In genomic region chr17:8961861-8962260, GRCh38 we compare ENCODE assay signal across 26 cellular contexts. TPM values are rescaled to one million over a fixed set of nuclear protein-coding genes. Genes with fewer than 3 reads are reported as not detected.
DNase-seq lines count a peak whose midpoint lies in the region; ATAC-seq lines count a peak whose summit lies in the region.
"Had no signal": no experiment of that assay in that cellular context is flagged by ENCODE, and none has a peak within 500 bp of the region (broad histone marks: within the 10 kb centered on the region; RNA-seq: fewer than 3 reads in every experiment).

No MANE protein-coding gene starts in this region.

- DNase-seq in CD4-positive, CD25-positive, alpha-beta regulatory T cell, result no peak
- DNase-seq in activated T-helper 1 cell treated with anti-CD3 and anti-CD28 coated beads, Interleukin-12 subunit alpha, Interleukin-12 subunit beta, Interleukin-2, Interleukin-4 antibody, amounts not matched to agents 30 ng/mL and 10 ng/mL and 1 ng/mL, durations not matched to agents 14 hours and 24 hours and 36 hours (ENCODE audit: low spot score), result no peak
- DNase-seq in immature natural killer cell, result peak; percentile 70 to 79 (median 71)
- no peak for DNase-seq in stimulated activated naive CD4-positive, alpha-beta T cell treated with Interleukin-2 at 50 U/mL for 16 hours (lab: John Stamatoyannopoulos, UW)
- DNase-seq in activated naive CD4-positive, alpha-beta T cell treated with anti-CD3 and anti-CD28 coated beads, Interleukin-2, amount 50 U/mL, for 72 hours (ENCODE audit: low spot score in 2 of 2), result no peak
- DNase-seq: activated CD4-positive, CD25-positive, alpha-beta regulatory T cell treated with anti-CD3 and anti-CD28 coated beads, Interleukin-2, amount 50 U/mL, for 72 hours; anterior cingulate cortex; cortex of kidney; GF-D8; H7; hippocampal formation; Karpas-422; left lung; NCI-H1694 treated with DMSO at 0.1 percent for 48 hours; NCI-H2171 treated with DMSO at 0.1 percent for 48 hours; NCI-H526; retina; SHP77; stimulated activated CD4-positive, alpha-beta T cell treated with anti-CD3 and anti-CD28 coated beads, Interleukin-2, amount 100 ng/mL, for 24 hours; stimulated activated naive CD4-positive, alpha-beta T cell; tibial artery had no signal

- H3K4me3 ChIP-seq in BLaER1 treated with 17β-estradiol and CSF1 and Interleukin-3, amounts not matched to agents 10 nM and 100 nM, result peak overlapping the region in 1 of 10 experiments; percentile 90; a peak in 1 of 20 replicates
- peak overlapping the region; percentile 98 for H3K4me3 ChIP-seq in CD4-positive, CD25-positive, alpha-beta regulatory T cell (ENCODE audit: low read depth, low read length)
- H3K4me3 ChIP-seq: gastroesophageal sphincter, smooth muscle cell, tibial artery had no signal

- no peak for ATAC-seq in CD4-positive, CD25-positive, alpha-beta regulatory T cell (ENCODE audit: low read depth in 2 of 2)
- no peak for ATAC-seq in HG02852 (IDR thresholded peaks at IDR 0.05; ENCODE audit: unreplicated experiment)
- ATAC-seq in activated naive CD4-positive, alpha-beta T cell treated with anti-CD3 and anti-CD28 coated beads, Interleukin-2, amount 50 U/mL, for 72 hours, result no peak
- ATAC-seq: gastroesophageal sphincter, left lung had no signal

- 0 out of 22 replicates have a peak, but pooled peaks cover 0 to 5% (median 0%) of the 10 kb centered on the region in 11 experiments for H3K9me3 ChIP-seq in BLaER1 treated with 17β-estradiol and CSF1 and Interleukin-3, amounts not matched to agents 10 nM and 100 nM (replicated peaks in 1 of 11)
- H3K9me3 ChIP-seq in CD4-positive, CD25-positive, alpha-beta regulatory T cell (ENCODE audit: control insufficient read depth in 2 of 2, low read length in 2 of 2), result no peaks in the 10 kb centered on the region
- H3K9me3 ChIP-seq: gastroesophageal sphincter, left lung, tibial artery had no signal

- peaks cover 79 to 90% (median 84%) of the 10 kb centered on the region in 10 experiments for H3K4me1 ChIP-seq in BLaER1 treated with 17β-estradiol and CSF1 and Interleukin-3, amounts not matched to agents 10 nM and 100 nM
- peaks cover 85% of the 10 kb centered on the region for H3K4me1 ChIP-seq in CD4-positive, CD25-positive, alpha-beta regulatory T cell (ENCODE audit: control insufficient read depth, insufficient read depth, low read length, poor library complexity, severe bottlenecking)

- H3K4me1 Mint-ChIP-seq in CD4-positive, CD25-positive, alpha-beta regulatory T cell, result peaks cover 43 to 88% (median 65%) of the 10 kb centered on the region in 4 donors
- H3K4me1 Mint-ChIP-seq in activated T-helper 1 cell treated with anti-CD3 and anti-CD28 coated beads, Interleukin-12 subunit alpha, Interleukin-12 subunit beta, Interleukin-2, Interleukin-4 antibody, amounts not matched to agents 30 ng/mL and 10 ng/mL and 1 ng/mL, durations not matched to agents 14 hours and 24 hours and 36 hours (ENCODE audit: low read depth), result peaks cover 76% of the 10 kb centered on the region
- peaks cover 81 to 85% of the 10 kb centered on the region in 2 donors for H3K4me1 Mint-ChIP-seq in immature natural killer cell

- intact Hi-C loops in activated T-helper 1 cell treated with anti-CD3 and anti-CD28 coated beads, Interleukin-12 subunit alpha, Interleukin-12 subunit beta, Interleukin-2, Interleukin-4 antibody, amounts not matched to agents 30 ng/mL and 10 ng/mL and 1 ng/mL, durations not matched to agents 14 hours and 24 hours and 36 hours (cut with micrococcal nuclease), result loop anchor here (5.0 kb wide), 1 partner anchor 35 kb away; no protein-coding TSS in a partner anchor

- H3K27ac Mint-ChIP-seq in CD4-positive, CD25-positive, alpha-beta regulatory T cell, result peak overlapping the region in 2 of 3 donors; percentile 14 to 92
- H3K27ac Mint-ChIP-seq in activated T-helper 1 cell treated with anti-CD3 and anti-CD28 coated beads, Interleukin-12 subunit alpha, Interleukin-12 subunit beta, Interleukin-2, Interleukin-4 antibody, amounts not matched to agents 30 ng/mL and 10 ng/mL and 1 ng/mL, durations not matched to agents 14 hours and 24 hours and 36 hours, result no peak overlapping the region
- peak overlapping the region; percentile 86 to 100 (median 95) for H3K27ac Mint-ChIP-seq in immature natural killer cell
- H3K27ac Mint-ChIP-seq in activated naive CD4-positive, alpha-beta T cell treated with anti-CD3 and anti-CD28 coated beads, Interleukin-2, amount 50 U/mL, for 72 hours, result no peak overlapping the region

- peaks cover 21 to 78% (median 50%) of the 10 kb centered on the region in 11 experiments; a peak in 20 of 22 replicates for H4K20me1 ChIP-seq in BLaER1 treated with 17β-estradiol and CSF1 and Interleukin-3, amounts not matched to agents 10 nM and 100 nM

- peak overlapping the region; percentile 99 to 100 (median 100) for H3K4me3 Mint-ChIP-seq in CD4-positive, CD25-positive, alpha-beta regulatory T cell
- H3K4me3 Mint-ChIP-seq in activated T-helper 1 cell treated with anti-CD3 and anti-CD28 coated beads, Interleukin-12 subunit alpha, Interleukin-12 subunit beta, Interleukin-2, Interleukin-4 antibody, amounts not matched to agents 30 ng/mL and 10 ng/mL and 1 ng/mL, durations not matched to agents 14 hours and 24 hours and 36 hours, result peak overlapping the region; percentile 53
- peak overlapping the region; percentile 98 to 99 (median 98) for H3K4me3 Mint-ChIP-seq in immature natural killer cell

- H3K4me2 ChIP-seq in BLaER1 treated with 17β-estradiol and CSF1 and Interleukin-3, amounts not matched to agents 10 nM and 100 nM, result peak overlapping the region; percentile 1 to 99 (median 62); a peak in 17 of 22 replicates
- H3K4me2 ChIP-seq: smooth muscle cell had no signal

- H3K36me3 Mint-ChIP-seq in CD4-positive, CD25-positive, alpha-beta regulatory T cell, result peaks cover 51% of the 10 kb centered on the region
- H3K36me3 Mint-ChIP-seq in activated T-helper 1 cell treated with anti-CD3 and anti-CD28 coated beads, Interleukin-12 subunit alpha, Interleukin-12 subunit beta, Interleukin-2, Interleukin-4 antibody, amounts not matched to agents 30 ng/mL and 10 ng/mL and 1 ng/mL, durations not matched to agents 14 hours and 24 hours and 36 hours (ENCODE audit: low read depth), result peaks cover 44% of the 10 kb centered on the region
- H3K36me3 Mint-ChIP-seq in immature natural killer cell, result peaks cover 25 to 53% (median 44%) of the 10 kb centered on the region in 3 donors
- peaks cover 32 to 58% of the 10 kb centered on the region in 2 donors for H3K36me3 Mint-ChIP-seq in activated naive CD4-positive, alpha-beta T cell treated with anti-CD3 and anti-CD28 coated beads, Interleukin-2, amount 50 U/mL, for 72 hours

- no peak overlapping the region for H3K27ac ChIP-seq in BLaER1 treated with 17β-estradiol and CSF1 and Interleukin-3, amounts not matched to agents 10 nM and 100 nM
- H3K27ac ChIP-seq in CD4-positive, CD25-positive, alpha-beta regulatory T cell (ENCODE audit: insufficient read depth, low read length, poor library complexity, severe bottlenecking), result peak overlapping the region; percentile 24
- H3K27ac ChIP-seq: gastroesophageal sphincter, left lung, tibial artery had no signal

- H3K9ac ChIP-seq in BLaER1 treated with 17β-estradiol and CSF1 and Interleukin-3, amounts not matched to agents 10 nM and 100 nM, result no peak overlapping the region; a peak in 1 of 22 replicates

- H3K27me3 Mint-ChIP-seq in CD4-positive, CD25-positive, alpha-beta regulatory T cell, result no peaks in the 10 kb centered on the region
- no peaks in the 10 kb centered on the region for H3K27me3 Mint-ChIP-seq in activated T-helper 1 cell treated with anti-CD3 and anti-CD28 coated beads, Interleukin-12 subunit alpha, Interleukin-12 subunit beta, Interleukin-2, Interleukin-4 antibody, amounts not matched to agents 30 ng/mL and 10 ng/mL and 1 ng/mL, durations not matched to agents 14 hours and 24 hours and 36 hours (ENCODE audit: insufficient read depth)
- peaks cover 15 to 28% (median 25%) of the 10 kb centered on the region in 3 donors for H3K27me3 Mint-ChIP-seq in immature natural killer cell (ENCODE audit: low read depth in 3 of 3)

- H3K36me3 ChIP-seq in BLaER1 treated with 17β-estradiol and CSF1 and Interleukin-3, amounts not matched to agents 10 nM and 100 nM, result peaks cover 0 to 58% (median 7%) of the 10 kb centered on the region in 11 experiments; a peak in 12 of 22 replicates
- H3K36me3 ChIP-seq in CD4-positive, CD25-positive, alpha-beta regulatory T cell (ENCODE audit: control insufficient read depth, insufficient read depth, low read length), result peaks cover 47% of the 10 kb centered on the region
- H3K36me3 ChIP-seq: gastroesophageal sphincter, tibial artery had no signal

- H3K27me3 ChIP-seq in BLaER1 treated with 17β-estradiol and CSF1 and Interleukin-3, amounts not matched to agents 10 nM and 100 nM, result no peaks in the 10 kb centered on the region
- H3K27me3 ChIP-seq in CD4-positive, CD25-positive, alpha-beta regulatory T cell (ENCODE audit: control insufficient read depth, insufficient read depth, low read length), result no peaks in the 10 kb centered on the region

- H3K9me3 Mint-ChIP-seq in CD4-positive, CD25-positive, alpha-beta regulatory T cell, result peaks cover 0 to 3% (median 0%) of the 10 kb centered on the region in 7 donors
- H3K9me3 Mint-ChIP-seq in activated T-helper 1 cell treated with anti-CD3 and anti-CD28 coated beads, Interleukin-12 subunit alpha, Interleukin-12 subunit beta, Interleukin-2, Interleukin-4 antibody, amounts not matched to agents 30 ng/mL and 10 ng/mL and 1 ng/mL, durations not matched to agents 14 hours and 24 hours and 36 hours, result no peaks in the 10 kb centered on the region
- H3K9me3 Mint-ChIP-seq in immature natural killer cell, result no peaks in the 10 kb centered on the region
- peaks cover 0 to 9% of the 10 kb centered on the region in 2 donors for H3K9me3 Mint-ChIP-seq in activated naive CD4-positive, alpha-beta T cell treated with anti-CD3 and anti-CD28 coated beads, Interleukin-2, amount 50 U/mL, for 72 hours

RNA-seq across cellular contexts. Expression of gene PIK3R5, which starts 3.6 kb away (rescaled TPM):
- total RNA-seq in CD4-positive, CD25-positive, alpha-beta regulatory T cell, result 275 TPM
- 10 to 100 TPM; 34.8 to 40.1 (median 36.9) TPM for polyA plus RNA-seq in CD4-positive, CD25-positive, alpha-beta regulatory T cell
- total RNA-seq in activated T-helper 1 cell treated with anti-CD3 and anti-CD28 coated beads, Interleukin-12 subunit alpha, Interleukin-12 subunit beta, Interleukin-2, Interleukin-4 antibody, amounts not matched to agents 30 ng/mL and 10 ng/mL and 1 ng/mL, durations not matched to agents 14 hours and 24 hours and 36 hours, result 30.5 and 33.6 TPM in 2 replicates
- polyA plus RNA-seq in immature natural killer cell, result 10 to 100 TPM; 26.7 to 90.9 (median 28.9) TPM
- 10 to 100 TPM; 32.2 to 46.9 TPM for total RNA-seq in activated naive CD4-positive, alpha-beta T cell treated with anti-CD3 and anti-CD28 coated beads, Interleukin-2, amount 50 U/mL, for 72 hours
- total RNA-seq: osteocyte, smooth muscle cell had no signal
- polyA plus RNA-seq: smooth muscle cell had no signal

RNA-seq across cellular contexts. Expression of gene NTN1, which starts 59.4 kb away (rescaled TPM):
- not detected for total RNA-seq in CD4-positive, CD25-positive, alpha-beta regulatory T cell
- polyA plus RNA-seq in CD4-positive, CD25-positive, alpha-beta regulatory T cell, result under 1 TPM in 1 of 4 donors, not detected in 3; 0.03 TPM
- 0.34 and 0.44 TPM in 2 replicates for total RNA-seq in activated T-helper 1 cell treated with anti-CD3 and anti-CD28 coated beads, Interleukin-12 subunit alpha, Interleukin-12 subunit beta, Interleukin-2, Interleukin-4 antibody, amounts not matched to agents 30 ng/mL and 10 ng/mL and 1 ng/mL, durations not matched to agents 14 hours and 24 hours and 36 hours
- polyA plus RNA-seq in immature natural killer cell, result not detected
- 1 to 10 TPM in 1 of 2 donors, under 1 TPM in 1; 0.59 to 1.2 TPM for total RNA-seq in activated naive CD4-positive, alpha-beta T cell treated with anti-CD3 and anti-CD28 coated beads, Interleukin-2, amount 50 U/mL, for 72 hours

Comparison
In these comparisons a context has a peak if more than half of its experiments do, and no peak if none do; other contexts are left out.
1. DNase-seq: peak in immature natural killer cell (3 of 3); none in CD4-positive, CD25-positive, alpha-beta regulatory T cell (0 of 3), activated T-helper 1 cell treated with anti-CD3 and anti-CD28 coated beads, Interleukin-12 subunit alpha, Interleukin-12 subunit beta, Interleukin-2, Interleukin-4 antibody, amounts not matched to agents 30 ng/mL and 10 ng/mL and 1 ng/mL, durations not matched to agents 14 hours and 24 hours and 36 hours (single experiment), stimulated activated naive CD4-positive, alpha-beta T cell treated with Interleukin-2 at 50 U/mL for 16 hours (single experiment) and activated naive CD4-positive, alpha-beta T cell treated with anti-CD3 and anti-CD28 coated beads, Interleukin-2, amount 50 U/mL, for 72 hours (0 of 2).
2. H3K27ac Mint-ChIP-seq: peak in CD4-positive, CD25-positive, alpha-beta regulatory T cell (2 of 3) and immature natural killer cell (6 of 6); none in activated T-helper 1 cell treated with anti-CD3 and anti-CD28 coated beads, Interleukin-12 subunit alpha, Interleukin-12 subunit beta, Interleukin-2, Interleukin-4 antibody, amounts not matched to agents 30 ng/mL and 10 ng/mL and 1 ng/mL, durations not matched to agents 14 hours and 24 hours and 36 hours (single experiment) and activated naive CD4-positive, alpha-beta T cell treated with anti-CD3 and anti-CD28 coated beads, Interleukin-2, amount 50 U/mL, for 72 hours (0 of 2).
3. Peak in every context shown above with its lines, with median percentiles within 50 percentile points of each other: H3K4me3 Mint-ChIP-seq.